ENCODE assay signal across 1 cellular context in the genomic region with DNA sequence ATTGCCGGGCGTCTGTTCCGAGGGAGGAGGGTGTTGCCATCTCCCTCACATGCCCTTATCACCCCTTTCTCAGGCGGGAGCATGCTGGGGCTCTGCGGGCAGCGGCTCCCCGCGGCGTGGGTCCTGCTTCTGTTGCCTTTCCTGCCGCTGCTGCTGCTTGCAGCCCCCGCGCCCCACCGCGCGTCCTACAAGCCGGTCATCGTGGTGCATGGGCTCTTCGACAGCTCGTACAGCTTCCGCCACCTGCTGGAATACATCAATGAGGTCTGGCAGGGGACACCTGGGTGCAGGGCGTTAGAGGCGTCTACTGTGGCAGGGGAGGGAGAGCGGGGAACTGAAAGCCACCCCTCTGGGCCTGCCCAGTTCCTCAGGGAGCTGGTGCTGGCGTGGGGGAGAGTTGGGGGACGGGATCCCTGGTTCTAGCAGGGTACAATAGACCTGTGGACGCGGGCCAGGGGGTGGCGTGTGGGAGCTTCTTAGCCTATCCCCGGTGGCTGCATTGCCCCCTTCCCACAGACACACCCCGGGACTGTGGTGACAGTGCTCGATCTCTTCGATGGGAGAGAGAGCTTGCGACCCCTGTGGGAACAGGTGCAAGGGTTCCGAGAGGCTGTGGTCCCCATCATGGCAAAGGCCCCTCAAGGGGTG.
TF ChIP-seq lines count a peak whose summit lies in the region.

No MANE protein-coding gene starts in this region.

TF ChIP-seq in K562, 482 proteins besides CTCF, POLR2A, EP300 and RAD21 (continues in another document):
- TF ChIP-seq HDAC1 (IDR thresholded peaks at IDR 0.05), result peak in 1 of 2 experiments; percentile 96; a peak in 2 of 4 replicates
- TF ChIP-seq XRCC4 (IDR thresholded peaks at IDR 0.05; ENCODE audit: extremely low read depth, insufficient read depth, insufficient read length), result no peak
- peak in 1 of 2 experiments; percentile 62; a peak in 2 of 4 replicates for TF ChIP-seq TEAD1 (CRISPR knock-in tag; IDR thresholded peaks at IDR 0.05)
- no peak for TF ChIP-seq CEBPG (CRISPR knock-in tag; IDR thresholded peaks at IDR 0.05)
- no peak for TF ChIP-seq CEBPG (tag; conservative IDR thresholded peaks at IDR 0.05 in 1 of 2, IDR thresholded peaks at IDR 0.05 in 1 of 2)
- TF ChIP-seq NEUROD1 (IDR thresholded peaks at IDR 0.05; ENCODE audit: borderline replicate concordance, low read depth, low read length, partially characterized antibody), result peak; percentile 61
- no peak for TF ChIP-seq ESRRB (CRISPR knock-in tag; IDR thresholded peaks at IDR 0.05; ENCODE audit: borderline replicate concordance)
- TF ChIP-seq, protein P1, sequence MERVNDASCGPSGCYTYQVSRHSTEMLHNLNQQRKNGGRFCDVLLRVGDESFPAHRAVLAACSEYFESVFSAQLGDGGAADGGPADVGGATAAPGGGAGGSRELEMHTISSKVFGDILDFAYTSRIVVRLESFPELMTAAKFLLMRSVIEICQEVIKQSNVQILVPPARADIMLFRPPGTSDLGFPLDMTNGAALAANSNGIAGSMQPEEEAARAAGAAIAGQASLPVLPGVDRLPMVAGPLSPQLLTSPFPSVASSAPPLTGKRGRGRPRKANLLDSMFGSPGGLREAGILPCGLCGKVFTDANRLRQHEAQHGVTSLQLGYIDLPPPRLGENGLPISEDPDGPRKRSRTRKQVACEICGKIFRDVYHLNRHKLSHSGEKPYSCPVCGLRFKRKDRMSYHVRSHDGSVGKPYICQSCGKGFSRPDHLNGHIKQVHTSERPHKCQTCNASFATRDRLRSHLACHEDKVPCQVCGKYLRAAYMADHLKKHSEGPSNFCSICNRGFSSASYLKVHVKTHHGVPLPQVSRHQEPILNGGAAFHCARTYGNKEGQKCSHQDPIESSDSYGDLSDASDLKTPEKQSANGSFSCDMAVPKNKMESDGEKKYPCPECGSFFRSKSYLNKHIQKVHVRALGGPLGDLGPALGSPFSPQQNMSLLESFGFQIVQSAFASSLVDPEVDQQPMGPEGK (CRISPR knock-in tag; IDR thresholded peaks at IDR 0.05; ENCODE audit: borderline replicate concordance), result peak; percentile 71; the same call in 1 of the 2 replicates
- no peak for TF ChIP-seq HEY1 (CRISPR knock-in tag; IDR thresholded peaks at IDR 0.05; ENCODE audit: borderline replicate concordance)
- TF ChIP-seq ZNF175 (CRISPR knock-in tag; IDR thresholded peaks at IDR 0.05; ENCODE audit: low read depth), result 0 out of 2 replicates have a peak, but pooled peaks have one; percentile 26
- TF ChIP-seq, protein P2, sequence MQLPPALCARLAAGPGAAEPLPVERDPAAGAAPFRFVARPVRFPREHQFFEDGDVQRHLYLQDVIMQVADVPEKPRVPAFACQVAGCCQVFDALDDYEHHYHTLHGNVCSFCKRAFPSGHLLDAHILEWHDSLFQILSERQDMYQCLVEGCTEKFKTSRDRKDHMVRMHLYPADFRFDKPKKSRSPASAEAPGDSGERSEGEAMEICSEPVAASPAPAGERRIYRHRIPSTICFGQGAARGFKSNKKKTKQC (CRISPR knock-in tag; IDR thresholded peaks at IDR 0.05), result no peak; the same call in none of the 2 replicates
- 0 out of 2 replicates have a peak, but pooled peaks have one; percentile 76 for TF ChIP-seq NR1H2 (CRISPR knock-in tag; IDR thresholded peaks at IDR 0.05)
- TF ChIP-seq MAFF (IDR thresholded peaks at IDR 0.05; ENCODE audit: low read length), result no peak
- TF ChIP-seq MCM7 (IDR thresholded peaks at IDR 0.05), result 0 out of 4 replicates have a peak, but pooled peaks of 1 of the 2 experiments have one; percentile 71
- no peak for TF ChIP-seq NR4A1 (CRISPR knock-in tag; IDR thresholded peaks at IDR 0.05)
- TF ChIP-seq NR4A1 (tag; IDR thresholded peaks at IDR 0.05), result no peak
- TF ChIP-seq MTA1 (IDR thresholded peaks at IDR 0.05; ENCODE audit: borderline replicate concordance), result no peak
- TF ChIP-seq EGR1 (conservative IDR thresholded peaks at IDR 0.05), result peak; percentile 78
- no peak for TF ChIP-seq ZNF146 (CRISPR knock-in tag; IDR thresholded peaks at IDR 0.05; ENCODE audit: unreplicated experiment)
- no peak; the same call in 1 of the 2 replicates for TF ChIP-seq ZBTB1 (CRISPR knock-in tag; IDR thresholded peaks at IDR 0.05; ENCODE audit: borderline replicate concordance, low read depth)
- TF ChIP-seq ZNF143 (CRISPR knock-in tag; IDR thresholded peaks at IDR 0.05), result 0 out of 2 replicates have a peak, but pooled peaks have one; percentile 25
- TF ChIP-seq ZNF644 (tag; IDR thresholded peaks at IDR 0.05; ENCODE audit: low read depth), result no peak
- TF ChIP-seq, protein P3, sequence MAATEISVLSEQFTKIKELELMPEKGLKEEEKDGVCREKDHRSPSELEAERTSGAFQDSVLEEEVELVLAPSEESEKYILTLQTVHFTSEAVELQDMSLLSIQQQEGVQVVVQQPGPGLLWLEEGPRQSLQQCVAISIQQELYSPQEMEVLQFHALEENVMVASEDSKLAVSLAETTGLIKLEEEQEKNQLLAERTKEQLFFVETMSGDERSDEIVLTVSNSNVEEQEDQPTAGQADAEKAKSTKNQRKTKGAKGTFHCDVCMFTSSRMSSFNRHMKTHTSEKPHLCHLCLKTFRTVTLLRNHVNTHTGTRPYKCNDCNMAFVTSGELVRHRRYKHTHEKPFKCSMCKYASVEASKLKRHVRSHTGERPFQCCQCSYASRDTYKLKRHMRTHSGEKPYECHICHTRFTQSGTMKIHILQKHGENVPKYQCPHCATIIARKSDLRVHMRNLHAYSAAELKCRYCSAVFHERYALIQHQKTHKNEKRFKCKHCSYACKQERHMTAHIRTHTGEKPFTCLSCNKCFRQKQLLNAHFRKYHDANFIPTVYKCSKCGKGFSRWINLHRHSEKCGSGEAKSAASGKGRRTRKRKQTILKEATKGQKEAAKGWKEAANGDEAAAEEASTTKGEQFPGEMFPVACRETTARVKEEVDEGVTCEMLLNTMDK (IDR thresholded peaks at IDR 0.05; ENCODE audit: borderline replicate concordance, insufficient read depth, low read depth, low read length, poor library complexity, severe bottlenecking), result peak; percentile 66
- TF ChIP-seq CEBPB (tag; IDR thresholded peaks at IDR 0.05), result no peak
- no peak for TF ChIP-seq SREBF2 (CRISPR knock-in tag; IDR thresholded peaks at IDR 0.05)
- TF ChIP-seq FOSL1 (tag; conservative IDR thresholded peaks at IDR 0.05), result peak; percentile 30; the same call in 1 of the 2 replicates
- peak; percentile 79 for TF ChIP-seq CBFA2T3 (IDR thresholded peaks at IDR 0.05)
- no peak; the same call in 1 of the 2 replicates for TF ChIP-seq SMARCE1 (IDR thresholded peaks at IDR 0.05)
- TF ChIP-seq ZNF217 (CRISPR knock-in tag; IDR thresholded peaks at IDR 0.05), result no peak
- TF ChIP-seq KLF16 (IDR thresholded peaks at IDR 0.05), result peak; percentile 67; the same call in 1 of the 2 replicates
- TF ChIP-seq, protein P4, sequence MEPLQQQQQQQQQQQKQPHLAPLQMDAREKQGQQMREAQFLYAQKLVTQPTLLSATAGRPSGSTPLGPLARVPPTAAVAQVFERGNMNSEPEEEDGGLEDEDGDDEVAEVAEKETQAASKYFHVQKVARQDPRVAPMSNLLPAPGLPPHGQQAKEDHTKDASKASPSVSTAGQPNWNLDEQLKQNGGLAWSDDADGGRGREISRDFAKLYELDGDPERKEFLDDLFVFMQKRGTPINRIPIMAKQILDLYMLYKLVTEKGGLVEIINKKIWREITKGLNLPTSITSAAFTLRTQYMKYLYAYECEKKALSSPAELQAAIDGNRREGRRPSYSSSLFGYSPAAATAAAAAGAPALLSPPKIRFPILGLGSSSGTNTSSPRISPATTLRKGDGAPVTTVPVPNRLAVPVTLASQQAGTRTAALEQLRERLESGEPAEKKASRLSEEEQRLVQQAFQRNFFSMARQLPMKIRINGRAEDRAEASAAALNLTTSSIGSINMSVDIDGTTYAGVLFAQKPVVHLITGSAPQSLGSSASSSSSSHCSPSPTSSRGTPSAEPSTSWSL (CRISPR knock-in tag; IDR thresholded peaks at IDR 0.05; ENCODE audit: borderline replicate concordance), result no peak
- no peak for TF ChIP-seq SPI1 (IDR thresholded peaks at IDR 0.05; ENCODE audit: borderline replicate concordance, low read depth, low read length)
- no peak for TF ChIP-seq DACH1 (IDR thresholded peaks at IDR 0.05; ENCODE audit: partially characterized antibody)
- no peak for TF ChIP-seq FOXJ3 (CRISPR knock-in tag; IDR thresholded peaks at IDR 0.05)
- no peak for TF ChIP-seq TAF1 (IDR thresholded peaks at IDR 0.05; ENCODE audit: control insufficient read depth, extremely low read depth, insufficient read depth, low read length, severe bottlenecking)
- TF ChIP-seq, protein P5, sequence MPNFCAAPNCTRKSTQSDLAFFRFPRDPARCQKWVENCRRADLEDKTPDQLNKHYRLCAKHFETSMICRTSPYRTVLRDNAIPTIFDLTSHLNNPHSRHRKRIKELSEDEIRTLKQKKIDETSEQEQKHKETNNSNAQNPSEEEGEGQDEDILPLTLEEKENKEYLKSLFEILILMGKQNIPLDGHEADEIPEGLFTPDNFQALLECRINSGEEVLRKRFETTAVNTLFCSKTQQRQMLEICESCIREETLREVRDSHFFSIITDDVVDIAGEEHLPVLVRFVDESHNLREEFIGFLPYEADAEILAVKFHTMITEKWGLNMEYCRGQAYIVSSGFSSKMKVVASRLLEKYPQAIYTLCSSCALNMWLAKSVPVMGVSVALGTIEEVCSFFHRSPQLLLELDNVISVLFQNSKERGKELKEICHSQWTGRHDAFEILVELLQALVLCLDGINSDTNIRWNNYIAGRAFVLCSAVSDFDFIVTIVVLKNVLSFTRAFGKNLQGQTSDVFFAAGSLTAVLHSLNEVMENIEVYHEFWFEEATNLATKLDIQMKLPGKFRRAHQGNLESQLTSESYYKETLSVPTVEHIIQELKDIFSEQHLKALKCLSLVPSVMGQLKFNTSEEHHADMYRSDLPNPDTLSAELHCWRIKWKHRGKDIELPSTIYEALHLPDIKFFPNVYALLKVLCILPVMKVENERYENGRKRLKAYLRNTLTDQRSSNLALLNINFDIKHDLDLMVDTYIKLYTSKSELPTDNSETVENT (CRISPR knock-in tag; IDR thresholded peaks at IDR 0.05), result peak; percentile 85; the same call in 1 of the 2 replicates
- TF ChIP-seq DNMT1 (IDR thresholded peaks at IDR 0.05), result no peak
- peak; percentile 44 for TF ChIP-seq TCF3 (CRISPR knock-in tag; IDR thresholded peaks at IDR 0.05)
- TF ChIP-seq SAP30 (IDR thresholded peaks at IDR 0.05; ENCODE audit: borderline replicate concordance, insufficient read depth, low read depth, low read length, poor library complexity, severe bottlenecking), result peak; percentile 88
- 0 out of 2 replicates have a peak, but pooled peaks have one; percentile 14 for TF ChIP-seq TARDBP (IDR thresholded peaks at IDR 0.05)
- TF ChIP-seq, protein P6, sequence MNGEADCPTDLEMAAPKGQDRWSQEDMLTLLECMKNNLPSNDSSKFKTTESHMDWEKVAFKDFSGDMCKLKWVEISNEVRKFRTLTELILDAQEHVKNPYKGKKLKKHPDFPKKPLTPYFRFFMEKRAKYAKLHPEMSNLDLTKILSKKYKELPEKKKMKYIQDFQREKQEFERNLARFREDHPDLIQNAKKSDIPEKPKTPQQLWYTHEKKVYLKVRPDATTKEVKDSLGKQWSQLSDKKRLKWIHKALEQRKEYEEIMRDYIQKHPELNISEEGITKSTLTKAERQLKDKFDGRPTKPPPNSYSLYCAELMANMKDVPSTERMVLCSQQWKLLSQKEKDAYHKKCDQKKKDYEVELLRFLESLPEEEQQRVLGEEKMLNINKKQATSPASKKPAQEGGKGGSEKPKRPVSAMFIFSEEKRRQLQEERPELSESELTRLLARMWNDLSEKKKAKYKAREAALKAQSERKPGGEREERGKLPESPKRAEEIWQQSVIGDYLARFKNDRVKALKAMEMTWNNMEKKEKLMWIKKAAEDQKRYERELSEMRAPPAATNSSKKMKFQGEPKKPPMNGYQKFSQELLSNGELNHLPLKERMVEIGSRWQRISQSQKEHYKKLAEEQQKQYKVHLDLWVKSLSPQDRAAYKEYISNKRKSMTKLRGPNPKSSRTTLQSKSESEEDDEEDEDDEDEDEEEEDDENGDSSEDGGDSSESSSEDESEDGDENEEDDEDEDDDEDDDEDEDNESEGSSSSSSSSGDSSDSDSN (IDR thresholded peaks at IDR 0.05; ENCODE audit: borderline replicate concordance in 1 of 2, low read depth in 2 of 2, low read length in 2 of 2), result peak; percentile 4 to 60; a peak in 2 of 4 replicates
- TF ChIP-seq ZNF197 (CRISPR knock-in tag; IDR thresholded peaks at IDR 0.05; ENCODE audit: low read depth), result peak; percentile 89
- no peak for TF ChIP-seq ZNF224 (CRISPR knock-in tag; IDR thresholded peaks at IDR 0.05)
- TF ChIP-seq, protein P7, sequence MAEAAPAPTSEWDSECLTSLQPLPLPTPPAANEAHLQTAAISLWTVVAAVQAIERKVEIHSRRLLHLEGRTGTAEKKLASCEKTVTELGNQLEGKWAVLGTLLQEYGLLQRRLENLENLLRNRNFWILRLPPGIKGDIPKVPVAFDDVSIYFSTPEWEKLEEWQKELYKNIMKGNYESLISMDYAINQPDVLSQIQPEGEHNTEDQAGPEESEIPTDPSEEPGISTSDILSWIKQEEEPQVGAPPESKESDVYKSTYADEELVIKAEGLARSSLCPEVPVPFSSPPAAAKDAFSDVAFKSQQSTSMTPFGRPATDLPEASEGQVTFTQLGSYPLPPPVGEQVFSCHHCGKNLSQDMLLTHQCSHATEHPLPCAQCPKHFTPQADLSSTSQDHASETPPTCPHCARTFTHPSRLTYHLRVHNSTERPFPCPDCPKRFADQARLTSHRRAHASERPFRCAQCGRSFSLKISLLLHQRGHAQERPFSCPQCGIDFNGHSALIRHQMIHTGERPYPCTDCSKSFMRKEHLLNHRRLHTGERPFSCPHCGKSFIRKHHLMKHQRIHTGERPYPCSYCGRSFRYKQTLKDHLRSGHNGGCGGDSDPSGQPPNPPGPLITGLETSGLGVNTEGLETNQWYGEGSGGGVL (CRISPR knock-in tag; IDR thresholded peaks at IDR 0.05), result no peak
- TF ChIP-seq FIP1L1 (IDR thresholded peaks at IDR 0.05; ENCODE audit: low read depth, low read length, poor library complexity, severe bottlenecking), result peak; percentile 25
- TF ChIP-seq BCOR (IDR thresholded peaks at IDR 0.05), result peak; percentile 32; the same call in 1 of the 2 replicates
- peak; percentile 32; the same call in 1 of the 2 replicates for TF ChIP-seq GATAD2A (IDR thresholded peaks at IDR 0.05)
- no peak for TF ChIP-seq HDAC3 (IDR thresholded peaks at IDR 0.05; ENCODE audit: borderline replicate concordance, partially characterized antibody)
- TF ChIP-seq HDGF (IDR thresholded peaks at IDR 0.05), result 0 out of 2 replicates have a peak, but pooled peaks have one; percentile 42
- peak; percentile 86 for TF ChIP-seq HMGN3 (IDR thresholded peaks at IDR 0.05; ENCODE audit: borderline replicate concordance, extremely low read depth, insufficient read length, low read depth, low read length)
- peak; percentile 84 for TF ChIP-seq CTBP1 (IDR thresholded peaks at IDR 0.05; ENCODE audit: borderline replicate concordance)
- peak; percentile 85; the same call in 1 of the 2 replicates for TF ChIP-seq ZNF282 (CRISPR knock-in tag; IDR thresholded peaks at IDR 0.05)
- no peak for TF ChIP-seq KLF1 (tag; IDR thresholded peaks at IDR 0.05)
